ENCODE assay signal across 23 cellular contexts in genomic region chr11:102598272-102598671, GRCh38. TPM values are rescaled to one million over a fixed set of nuclear protein-coding genes. Genes with fewer than 3 reads are reported as not detected.
DNase-seq lines count a peak whose midpoint lies in the region; ATAC-seq, FAIRE-seq and TF ChIP-seq lines count a peak whose summit lies in the region.
"Had no signal": no experiment of that assay in that cellular context is flagged by ENCODE, and none has a peak within 500 bp of the region (broad histone marks: within the 10 kb centered on the region; RNA-seq: fewer than 3 reads in every experiment).

No MANE protein-coding gene starts in this region.

- H3K4me2 ChIP-seq in A549 = peak overlapping the region; percentile 76
- H3K4me2 ChIP-seq in mesenchymal stem cell (ENCODE audit: low read length, poor library complexity, severe bottlenecking) = no peak overlapping the region
- H3K4me2 ChIP-seq in osteoblast (ENCODE audit: insufficient read depth, low read length) = no peak overlapping the region

- ATAC-seq in A549 = no peak
- no peak for ATAC-seq in GM21786 (IDR thresholded peaks at IDR 0.05; ENCODE audit: unreplicated experiment)
- ATAC-seq: CD8-positive, alpha-beta T cell; Right ventricle myocardium inferior had no signal

- H3K27me3 ChIP-seq in SJSA1 (replicated peaks) (no peaks in the 10 kb centered on the region), mesenchymal stem cell (ENCODE audit: control insufficient read depth in 1 of 2, insufficient read depth in 1 of 2, low read length in 2 of 2) (no peaks in the 10 kb centered on the region), osteoblast (ENCODE audit: insufficient read depth, low read length) (no peaks in the 10 kb centered on the region)
- H3K27me3 ChIP-seq: BLaER1 treated with 17β-estradiol and CSF1 and Interleukin-3, amounts not matched to agents 10 nM and 100 nM; Peyer's patch had no signal

- H2BK15ac ChIP-seq in mesenchymal stem cell (ENCODE audit: low read depth, poor library complexity, severe bottlenecking) = no peak overlapping the region

- no peak for TF ChIP-seq POLR2A in A549 (IDR thresholded peaks at IDR 0.05; ENCODE audit: low read length)

- H3K4ac ChIP-seq in mesenchymal stem cell (ENCODE audit: low read depth in 1 of 2, low read length in 2 of 2) = peak overlapping the region in 1 of 2 experiments; percentile 41

- POLR2A ChIA-PET in A549 (lab: Yijun Ruan, JAX) = no interaction called here

- no peak overlapping the region for H3K18ac ChIP-seq in mesenchymal stem cell (ENCODE audit: low read depth in 1 of 2, low read length in 2 of 2)

- no peak for TF ChIP-seq EP300 in A549 (IDR thresholded peaks at IDR 0.05)

- H3K14ac ChIP-seq in mesenchymal stem cell (ENCODE audit: low read length in 2 of 2) = no peak overlapping the region

- H3K9me3 ChIP-seq in A549 (no peaks in the 10 kb centered on the region), SJSA1 (replicated peaks) (no peaks in the 10 kb centered on the region), mesenchymal stem cell (ENCODE audit: control insufficient read depth, low read length) (no peaks in the 10 kb centered on the region), osteoblast (ENCODE audit: low read depth, low read length) (no peaks in the 10 kb centered on the region)
- H3K9me3 ChIP-seq: BLaER1 treated with 17β-estradiol and CSF1 and Interleukin-3, amounts not matched to agents 10 nM and 100 nM; Peyer's patch had no signal

- H3K4me1 ChIP-seq in A549 (peaks cover 35% of the 10 kb centered on the region), SJSA1 (replicated peaks) (peaks cover 37% of the 10 kb centered on the region), mesenchymal stem cell (ENCODE audit: control insufficient read depth, insufficient read depth, low read depth, low read length) (peaks cover 6% of the 10 kb centered on the region), osteoblast (ENCODE audit: insufficient read depth, low read length) (peaks cover 24% of the 10 kb centered on the region)

- peak overlapping the region; percentile 91 to 95 for H3K27ac ChIP-seq in A549
- H3K27ac ChIP-seq in SJSA1 = 0 out of 2 replicates have a peak overlapping the region, but pooled peaks have one; percentile 95
- peak overlapping the region; percentile 93 for H3K27ac ChIP-seq in mesenchymal stem cell (ENCODE audit: low read length, poor library complexity, severe bottlenecking)
- no peak overlapping the region for H3K27ac ChIP-seq in osteoblast (ENCODE audit: low read depth, low read length)
- H3K27ac ChIP-seq: SK-N-MC had no signal

- no peak for TF ChIP-seq RAD21 in A549 (conservative IDR thresholded peaks at IDR 0.05 in 1 of 2, IDR thresholded peaks at IDR 0.05 in 1 of 2)

- no peak overlapping the region for H2BK5ac ChIP-seq in mesenchymal stem cell (ENCODE audit: low read depth, low read length, poor library complexity, severe bottlenecking)

- H2BK12ac ChIP-seq in mesenchymal stem cell (ENCODE audit: low read length in 2 of 2) = peak overlapping the region; percentile 28 to 63

- peak overlapping the region; percentile 88 for H2AK5ac ChIP-seq in mesenchymal stem cell (ENCODE audit: low read length, severe bottlenecking)

- no peak overlapping the region for H4K8ac ChIP-seq in mesenchymal stem cell (ENCODE audit: low read length)

- H3K79me1 ChIP-seq in mesenchymal stem cell (replicated peaks; ENCODE audit: low read length, poor library complexity, severe bottlenecking) = no peaks in the 10 kb centered on the region

- H3K79me2 ChIP-seq in osteoblast (ENCODE audit: insufficient read depth, low read length) = no peaks in the 10 kb centered on the region

- H3K4me3 ChIP-seq in A549 = no peak overlapping the region
- no peak overlapping the region for H3K4me3 ChIP-seq in SJSA1
- no peak overlapping the region for H3K4me3 ChIP-seq in mesenchymal stem cell (ENCODE audit: insufficient read depth in 1 of 2, low read depth in 1 of 2, low read length in 2 of 2)
- no peak overlapping the region for H3K4me3 ChIP-seq in osteoblast (ENCODE audit: insufficient read depth, low read length)
- H3K4me3 ChIP-seq: BLaER1 treated with 17β-estradiol and CSF1 and Interleukin-3, amounts not matched to agents 10 nM and 100 nM; Peyer's patch; SK-N-MC had no signal

- TF ChIP-seq CTCF in A549 (IDR thresholded peaks at IDR 0.05) (no peak), osteoblast (IDR thresholded peaks at IDR 0.05; ENCODE audit: extremely low read depth, low read depth, low read length) (no peak)

- H3K36me3 ChIP-seq in SJSA1 = no peaks in the 10 kb centered on the region
- no peaks in the 10 kb centered on the region for H3K36me3 ChIP-seq in mesenchymal stem cell (ENCODE audit: control insufficient read depth in 1 of 2, insufficient read depth in 2 of 2, low read depth in 1 of 2, low read length in 2 of 2)
- H3K36me3 ChIP-seq in osteoblast (ENCODE audit: insufficient read depth, low read length) = no peaks in the 10 kb centered on the region
- H3K36me3 ChIP-seq: BLaER1 treated with 17β-estradiol and CSF1 and Interleukin-3, amounts not matched to agents 10 nM and 100 nM; Peyer's patch had no signal

- H2BK120ac ChIP-seq in mesenchymal stem cell (ENCODE audit: low read depth, low read length) = no peak overlapping the region

- no peak overlapping the region for H2AFZ ChIP-seq in mesenchymal stem cell (ENCODE audit: low read depth, low read length)
- H2AFZ ChIP-seq in osteoblast (ENCODE audit: low read length) = no peak overlapping the region

- DNase-seq in A549 (ENCODE audit: low read depth in 1 of 2, low spot score in 1 of 2) = no peak
- DNase-seq in GM19239 (ENCODE audit: insufficient read length, low spot score) = no peak
- no peak for DNase-seq in SJSA1 (ENCODE audit: low read depth in 1 of 2, low spot score in 2 of 2)
- DNase-seq in mesenchymal stem cell = no peak
- no peak for DNase-seq in activated naive CD4-positive, alpha-beta T cell (lab: John Stamatoyannopoulos, UW)
- no peak for DNase-seq in osteoblast (ENCODE audit: insufficient read length, low spot score, missing footprints)
- DNase-seq: CD8-positive, alpha-beta T cell; GOT3; NCI-H1417; NCI-H187; NCI-H345; NCI-H526; Peyer's patch had no signal

- FAIRE-seq in A549 (lab: Jason Lieb, UNC) = no peak
- peak; percentile 69 for FAIRE-seq in GM19239 (lab: Jason Lieb, UNC)
- FAIRE-seq: D721Med, GM12892, GM18507 had no signal

- no peak overlapping the region for H4K91ac ChIP-seq in mesenchymal stem cell (ENCODE audit: low read length)

- WGBS in A549 (ENCODE audit: missing lambda C conversion rate) = 87% methylated on average over 1 of the region's 1 CpG
- WGBS in mesenchymal stem cell = 97% methylated on average over 1 of the region's 1 CpG

- H3K23ac ChIP-seq in mesenchymal stem cell (ENCODE audit: low read length in 2 of 2) = no peak overlapping the region

- H3K9ac ChIP-seq in mesenchymal stem cell (ENCODE audit: low read length) = no peak overlapping the region
- H3K9ac ChIP-seq: BLaER1 treated with 17β-estradiol and CSF1 and Interleukin-3, amounts not matched to agents 10 nM and 100 nM had no signal

- no peaks in the 10 kb centered on the region for H4K20me1 ChIP-seq in osteoblast (ENCODE audit: insufficient read depth, low read length)
- H4K20me1 ChIP-seq: BLaER1 treated with 17β-estradiol and CSF1 and Interleukin-3, amounts not matched to agents 10 nM and 100 nM had no signal

- CTCF ChIA-PET in A549 (lab: Yijun Ruan, JAX) = no interaction called here

TF ChIP-seq in A549, 52 proteins besides CTCF, POLR2A, EP300 and RAD21 (continues in another document):
- TF ChIP-seq CHD2 (IDR thresholded peaks at IDR 0.05; ENCODE audit: low read length, partially characterized antibody) = no peak
- no peak for TF ChIP-seq REST (IDR thresholded peaks at IDR 0.05)
- no peak for TF ChIP-seq TP53 (CRISPR knock-in tag; IDR thresholded peaks at IDR 0.05)
- TF ChIP-seq BHLHE40 (IDR thresholded peaks at IDR 0.05; ENCODE audit: low read depth, low read length) = no peak
- TF ChIP-seq HOXB5 (CRISPR knock-in tag; IDR thresholded peaks at IDR 0.05) = no peak
- no peak for TF ChIP-seq HES2 (IDR thresholded peaks at IDR 0.05)
- TF ChIP-seq MYC (IDR thresholded peaks at IDR 0.05; ENCODE audit: borderline replicate concordance, low read length) = no peak
- no peak for TF ChIP-seq MAFK (IDR thresholded peaks at IDR 0.05; ENCODE audit: partially characterized antibody)
- TF ChIP-seq HOXB13 (CRISPR knock-in tag; IDR thresholded peaks at IDR 0.05; ENCODE audit: low read depth) = no peak

RNA-seq across cellular contexts. Expression of gene MMP20, which starts 26.9 kb away (rescaled TPM):
- polyA plus RNA-seq in A549 (2011; rRNA removed) (not detected in 2 replicates), A549 (2017; fragmentation: RNase III; extraction: RNeasy Plus Mini Kit Qiagen cat#74134 plus additional on column Dnase treatment) (not detected in 3 replicates)
- polyA plus RNA-seq in A549 (2012; cell fraction: cytosol; rRNA removed) = not detected in 2 replicates
- polyA plus RNA-seq in A549 (2012; cell fraction: nucleus; rRNA removed) = not detected in 2 replicates
- not detected in 2 replicates for polyA minus RNA-seq in A549 (2011; rRNA and poly(A)+ RNA removed)
- not detected in 2 replicates for total RNA-seq in SJSA1 (2014; rRNA removed; shearing (Covaris generic))
- not detected for polyA plus RNA-seq in mesenchymal stem cell (2013, experiment 1 of 2)
- polyA plus RNA-seq in mesenchymal stem cell (2013, experiment 2 of 2) = not detected
- not detected in 2 replicates for total RNA-seq in osteoblast
- total RNA-seq: A673; CD8-positive, alpha-beta T cell; HT-29; M059J; Peyer's patch; Right ventricle myocardium inferior had no signal
